ENCODE assay signal across 16 cellular contexts in genomic region chr5:53942724-53943123, GRCh38.
DNase-seq lines count a peak whose midpoint lies in the region; ATAC-seq and TF ChIP-seq lines count a peak whose summit lies in the region.
"Had no signal": no experiment of that assay in that cellular context is flagged by ENCODE, and none has a peak within 500 bp of the region (broad histone marks: within the 10 kb centered on the region; RNA-seq: fewer than 3 reads in every experiment).

No MANE protein-coding gene starts in this region.

- H3K27me3 ChIP-seq in fibroblast of lung (ENCODE audit: control insufficient read depth, insufficient read depth, low read length) = no peaks in the 10 kb centered on the region
- H3K27me3 ChIP-seq: cardiac muscle cell, pancreas had no signal

- no peaks in the 10 kb centered on the region for H3K9me3 ChIP-seq in fibroblast of lung (ENCODE audit: control insufficient read depth, insufficient read depth, low read depth, low read length)
- H3K9me3 ChIP-seq: pancreas, thoracic aorta had no signal

- no peaks in the 10 kb centered on the region for H3K79me2 ChIP-seq in fibroblast of lung (ENCODE audit: control insufficient read depth, insufficient read depth, low read length)

- H3K27ac ChIP-seq in RWPE1 = peak overlapping the region; percentile 52
- H3K27ac ChIP-seq in fibroblast of lung (ENCODE audit: insufficient read depth, low read length) = no peak overlapping the region
- H3K27ac ChIP-seq: cardiac muscle cell, epithelial cell of prostate, pancreas, thoracic aorta had no signal

- POLR2A ChIA-PET in RWPE1 (lab: Yijun Ruan, JAX; ENCODE audit: low non-redundant PET) = no interaction called here

- H3K27ac Mint-ChIP-seq in progenitor cell of endocrine pancreas = no peak overlapping the region
- no peak overlapping the region for H3K27ac Mint-ChIP-seq in chondrocyte (ENCODE audit: unreplicated experiment)
- H3K27ac Mint-ChIP-seq: activated CD8-positive, alpha-beta memory T cell treated with anti-CD3 and anti-CD28 coated beads, Interleukin-2, amount 10 ng/mL, durations not matched to agents 7 days and 5 days had no signal

- H4K20me1 ChIP-seq in fibroblast of lung (ENCODE audit: control insufficient read depth, extremely low read depth, insufficient read depth, low read length) = no peaks in the 10 kb centered on the region

- CTCF ChIA-PET in RWPE1 (lab: Yijun Ruan, JAX) = interaction anchor here (0.5 kb wide), 1 partner anchor 1144 kb away, joined by 3 read pairs; no protein-coding TSS in a partner anchor

- ATAC-seq in HG03175 (IDR thresholded peaks at IDR 0.05; ENCODE audit: unreplicated experiment) = no peak
- ATAC-seq in HG03442 (IDR thresholded peaks at IDR 0.05; ENCODE audit: unreplicated experiment) = no peak
- ATAC-seq: activated CD8-positive, alpha-beta memory T cell treated with anti-CD3 and anti-CD28 coated beads, Interleukin-2, amount 10 ng/mL, durations not matched to agents 7 days and 5 days had no signal

- peak; percentile 54 for DNase-seq in EH (ENCODE audit: low read depth)
- DNase-seq in RWPE1 (ENCODE audit: low spot score) = peak; percentile 81
- DNase-seq in fibroblast of lung (ENCODE audit: low read depth in 2 of 2) = peak; percentile 73 to 81
- DNase-seq in lung microvascular endothelial cell (ENCODE audit: low read depth in 2 of 2) = peak; percentile 85 to 96
- no peak for DNase-seq in progenitor cell of endocrine pancreas (ENCODE audit: low spot score, unreplicated experiment)
- DNase-seq in chondrocyte (ENCODE audit: low spot score) = no peak
- DNase-seq: activated CD8-positive, alpha-beta memory T cell treated with anti-CD3 and anti-CD28 coated beads, Interleukin-2, amount 10 ng/mL, durations not matched to agents 7 days and 5 days; activated naive CD4-positive, alpha-beta T cell treated with Interleukin-2 at 50 U/mL for 16 hours; NCI-H1105; NCI-H345; pancreas had no signal

- no peaks in the 10 kb centered on the region for H3K4me1 ChIP-seq in fibroblast of lung (ENCODE audit: control insufficient read depth, extremely low read depth, insufficient read depth, low read length)
- H3K4me1 ChIP-seq: pancreas had no signal

- no peaks in the 10 kb centered on the region for H3K36me3 ChIP-seq in fibroblast of lung (ENCODE audit: control insufficient read depth, insufficient read depth, low read length)
- H3K36me3 ChIP-seq: cardiac muscle cell, pancreas, thoracic aorta had no signal

- no peak overlapping the region for H3K4me3 Mint-ChIP-seq in progenitor cell of endocrine pancreas (ENCODE audit: low read depth)
- no peak overlapping the region for H3K4me3 Mint-ChIP-seq in chondrocyte (ENCODE audit: unreplicated experiment)
- H3K4me3 Mint-ChIP-seq: activated CD8-positive, alpha-beta memory T cell treated with anti-CD3 and anti-CD28 coated beads, Interleukin-2, amount 10 ng/mL, durations not matched to agents 7 days and 5 days had no signal

- H2AFZ ChIP-seq in fibroblast of lung (ENCODE audit: low read length) = no peak overlapping the region

- TF ChIP-seq CTCF in RWPE1 (conservative IDR thresholded peaks at IDR 0.05; ENCODE audit: low read depth) = no peak
- no peak for TF ChIP-seq CTCF in fibroblast of lung (conservative IDR thresholded peaks at IDR 0.05 in 1 of 2, IDR thresholded peaks at IDR 0.05 in 1 of 2; ENCODE audit: low read depth in 1 of 2, low read length in 2 of 2)
- no peak for TF ChIP-seq CTCF in progenitor cell of endocrine pancreas (IDR thresholded peaks at IDR 0.05; ENCODE audit: unreplicated experiment)
- TF ChIP-seq CTCF in chondrocyte (IDR thresholded peaks at IDR 0.05) = no peak

- H3K27me3 Mint-ChIP-seq in progenitor cell of endocrine pancreas = peaks cover 22% of the 10 kb centered on the region
- H3K27me3 Mint-ChIP-seq in chondrocyte (ENCODE audit: low read depth) = no peaks in the 10 kb centered on the region
- H3K27me3 Mint-ChIP-seq: activated CD8-positive, alpha-beta memory T cell treated with anti-CD3 and anti-CD28 coated beads, Interleukin-2, amount 10 ng/mL, durations not matched to agents 7 days and 5 days had no signal

- no peak overlapping the region for H3K9ac ChIP-seq in fibroblast of lung (ENCODE audit: insufficient read depth, low read length)

- no peak overlapping the region for H3K4me3 ChIP-seq in fibroblast of lung (replicated peaks in 1 of 4; ENCODE audit: control extremely low read depth in 1 of 4, insufficient read depth in 1 of 4, low read depth in 3 of 4, low read length in 4 of 4)
- H3K4me3 ChIP-seq: cardiac muscle cell, pancreas, thoracic aorta had no signal

- H3K36me3 Mint-ChIP-seq in progenitor cell of endocrine pancreas (ENCODE audit: insufficient read depth) (peaks cover 20% of the 10 kb centered on the region), chondrocyte (ENCODE audit: low read depth) (peaks cover 12% of the 10 kb centered on the region)

- H3K9me3 Mint-ChIP-seq in progenitor cell of endocrine pancreas (ENCODE audit: low read depth) = peaks cover 5% of the 10 kb centered on the region
- H3K9me3 Mint-ChIP-seq in chondrocyte (ENCODE audit: low read depth) = peaks cover 6% of the 10 kb centered on the region

- peaks cover 11% of the 10 kb centered on the region for H3K4me1 Mint-ChIP-seq in progenitor cell of endocrine pancreas (ENCODE audit: low read depth)
- no peaks in the 10 kb centered on the region for H3K4me1 Mint-ChIP-seq in chondrocyte (ENCODE audit: low read depth)
- H3K4me1 Mint-ChIP-seq: activated CD8-positive, alpha-beta memory T cell treated with anti-CD3 and anti-CD28 coated beads, Interleukin-2, amount 10 ng/mL, durations not matched to agents 7 days and 5 days had no signal

- H3K4me2 ChIP-seq in fibroblast of lung (ENCODE audit: extremely low read depth, insufficient read depth, low read length) = no peak overlapping the region

Comparison
In these comparisons a context has a peak if more than half of its experiments do, and no peak if none do; other contexts are left out.
1. DNase-seq: peak in EH (single experiment), RWPE1 (single experiment), fibroblast of lung (2 of 2) and lung microvascular endothelial cell (2 of 2); none in progenitor cell of endocrine pancreas (single experiment) and chondrocyte (single experiment).